Comparison of ENCODE assay signal across 27 cellular contexts in genomic region chr12:104297477-104298113, GRCh38. TPM values are rescaled to one million over a fixed set of nuclear protein-coding genes. Genes with fewer than 3 reads are reported as not detected.
A peak's percentile ranks its signal among the peaks of the same experiment; 100 is the strongest.
DNase-seq lines count a peak whose midpoint lies in the region; ATAC-seq and TF ChIP-seq lines count a peak whose summit lies in the region.
"Had no signal": no experiment of that assay in that cellular context is flagged by ENCODE, and none has a peak within 500 bp of the region (broad histone marks: within the 10 kb centered on the region; RNA-seq: fewer than 3 reads in every experiment).

No MANE protein-coding gene starts in this region.

- ATAC-seq in SK-N-SH treated with all-trans-retinoic acid at 6 μM for 48 hours (no peak), HG03039 (IDR thresholded peaks at IDR 0.05; ENCODE audit: unreplicated experiment) (no peak)
- ATAC-seq: esophagus mucosa, K562, right lobe of liver, WTC11 had no signal

- no TSS peak for BruUV-seq in PC-9 (replicated peaks; lab: Mats Ljungman, UMichigan)

- no peak overlapping the region for H3K9ac ChIP-seq in SK-N-SH
- H3K9ac ChIP-seq: neural progenitor cell had no signal

- H4K20me1 ChIP-seq in SK-N-SH (ENCODE audit: insufficient read depth) (peaks cover 87% of the 10 kb centered on the region), PC-9 (ENCODE audit: insufficient read depth) (peaks cover 97% of the 10 kb centered on the region)

- H3K27ac ChIP-seq in SK-N-SH (ENCODE audit: low read depth in 2 of 2, low read length in 1 of 2) (no peak overlapping the region), PC-9 (peak overlapping the region; percentile 86), esophagus muscularis mucosa (replicated peaks in 1 of 4) (peak overlapping the region in 3 of 4 donors; percentile 21 to 64 (median 52)), right atrium auricular region (no peak overlapping the region)
- H3K27ac ChIP-seq: cardiac muscle cell, colonic mucosa, neural progenitor cell, right lobe of liver, suprapubic skin had no signal

- H3K79me2 ChIP-seq in SK-N-SH (ENCODE audit: insufficient read depth): peaks cover 99% of the 10 kb centered on the region
- peaks cover 99% of the 10 kb centered on the region for H3K79me2 ChIP-seq in PC-9 (ENCODE audit: low read depth)

- POLR2A ChIA-PET in SK-N-SH (lab: Yijun Ruan, JAX): no interaction called here
- POLR2A ChIA-PET in PC-9 (lab: Charles Lee; ENCODE audit: unreplicated experiment): interaction anchor here (0.6 to 1.0 kb wide), 5 partner anchors 10 to 84 kb away, joined by 3 to 19 read pairs (median 4); no protein-coding TSS in a partner anchor

- H3K36me3 ChIP-seq in SK-N-SH (replicated peaks in 1 of 2; ENCODE audit: control insufficient read depth in 1 of 2, insufficient read depth in 2 of 2, low read length in 1 of 2) (peaks cover 37 to 62% of the 10 kb centered on the region in 2 experiments), PC-9 (ENCODE audit: low read depth) (peaks cover 78% of the 10 kb centered on the region), esophagus muscularis mucosa (peaks cover 0 to 81% (median 46%) of the 10 kb centered on the region in 4 donors), right atrium auricular region (peaks cover 59% of the 10 kb centered on the region)
- H3K36me3 ChIP-seq: colonic mucosa, neural progenitor cell had no signal

- H3K4me3 Mint-ChIP-seq in type B pancreatic cell: peak overlapping the region; percentile 11
- H3K4me3 Mint-ChIP-seq: activated CD4-positive, alpha-beta T cell treated with anti-CD3 and anti-CD28 coated beads, Interleukin-2, amount 10 ng/mL, durations not matched to agents 7 days and 5 days; activated naive CD4-positive, alpha-beta T cell treated with anti-CD3 and anti-CD28 coated beads, Interleukin-2, amount 10 ng/mL, durations not matched to agents 7 days and 5 days; CD4-positive, alpha-beta T cell; neural progenitor cell; WTC11 had no signal

- TF ChIP-seq EP300 in SK-N-SH (IDR thresholded peaks at IDR 0.05; ENCODE audit: borderline replicate concordance in 1 of 2, low read depth in 1 of 2, low read length in 1 of 2): no peak
- TF ChIP-seq EP300 in esophagus muscularis mucosa (IDR thresholded peaks at IDR 0.05): no peak

- intact Hi-C loops in PC-9 (cut with micrococcal nuclease; ENCODE audit: unreplicated experiment) (no loop called here), esophagus muscularis mucosa (cut with DNase I) (no loop called here)

- peaks cover 23% of the 10 kb centered on the region for H3K4me1 Mint-ChIP-seq in type B pancreatic cell (ENCODE audit: unreplicated experiment)

- H3K9me3 Mint-ChIP-seq in type B pancreatic cell: no peaks in the 10 kb centered on the region
- H3K9me3 Mint-ChIP-seq: activated CD4-positive, alpha-beta T cell treated with anti-CD3 and anti-CD28 coated beads, Interleukin-2, amount 10 ng/mL, durations not matched to agents 7 days and 5 days; activated naive CD4-positive, alpha-beta T cell treated with anti-CD3 and anti-CD28 coated beads, Interleukin-2, amount 10 ng/mL, durations not matched to agents 7 days and 5 days; CD4-positive, alpha-beta T cell; WTC11 had no signal

- H3K4me1 ChIP-seq in SK-N-SH (ENCODE audit: control insufficient read depth in 1 of 2, insufficient read depth in 2 of 2, low read depth in 1 of 2, low read length in 1 of 2) (0 out of 4 replicates have a peak, but pooled peaks cover 0 to 6% of the 10 kb centered on the region in 2 experiments), PC-9 (replicated peaks; ENCODE audit: insufficient read depth) (peaks cover 58% of the 10 kb centered on the region), esophagus muscularis mucosa (peaks cover 48 to 100% (median 96%) of the 10 kb centered on the region in 4 donors), right atrium auricular region (peaks cover 0 to 91% of the 10 kb centered on the region in 2 donors)

- H2AFZ ChIP-seq in SK-N-SH (ENCODE audit: low read depth) (no peak overlapping the region), PC-9 (no peak overlapping the region)
- H2AFZ ChIP-seq: neural progenitor cell had no signal

- WGBS in SK-N-SH (ENCODE audit: low lambda C conversion rate): 76% methylated on average over 10 of the region's 10 CpGs
- 85% methylated on average over 10 of the region's 10 CpGs for WGBS in esophagus muscularis mucosa

- H3K9me3 ChIP-seq in SK-N-SH (no peaks in the 10 kb centered on the region), PC-9 (ENCODE audit: insufficient read depth, low read depth) (no peaks in the 10 kb centered on the region), esophagus muscularis mucosa (no peaks in the 10 kb centered on the region), right atrium auricular region (no peaks in the 10 kb centered on the region)
- H3K9me3 ChIP-seq: colonic mucosa, MG63, right lobe of liver, suprapubic skin had no signal

- H3K36me3 Mint-ChIP-seq in type B pancreatic cell: peaks cover 53% of the 10 kb centered on the region

- TF ChIP-seq POLR2A in esophagus muscularis mucosa (IDR thresholded peaks at IDR 0.05; ENCODE audit: low read depth): no peak

- CTCF ChIA-PET in SK-N-SH (lab: Yijun Ruan, JAX) (no interaction called here), PC-9 (lab: Charles Lee) (interaction anchor here (0.7 kb wide), 1 partner anchor 82 kb away, joined by 5 read pairs; no protein-coding TSS in a partner anchor)

- no peak for TF ChIP-seq CTCF in SK-N-SH (IDR thresholded peaks at IDR 0.05)
- TF ChIP-seq CTCF in PC-9 (conservative IDR thresholded peaks at IDR 0.05): no peak
- TF ChIP-seq CTCF in esophagus muscularis mucosa (IDR thresholded peaks at IDR 0.05): no peak
- no peak for TF ChIP-seq CTCF in type B pancreatic cell (conservative IDR thresholded peaks at IDR 0.05)
- TF ChIP-seq CTCF in right atrium auricular region (IDR thresholded peaks at IDR 0.05): no peak

- H3K27me3 ChIP-seq in SK-N-SH (ENCODE audit: insufficient read depth) (no peaks in the 10 kb centered on the region), PC-9 (ENCODE audit: insufficient read depth, low read depth) (no peaks in the 10 kb centered on the region), esophagus muscularis mucosa (no peaks in the 10 kb centered on the region), right atrium auricular region (no peaks in the 10 kb centered on the region)
- H3K27me3 ChIP-seq: cardiac muscle cell, colonic mucosa, MG63, neural progenitor cell, right lobe of liver, suprapubic skin had no signal

- TF ChIP-seq RAD21 in SK-N-SH (IDR thresholded peaks at IDR 0.05; ENCODE audit: low read length): no peak

- H3K4me2 ChIP-seq in SK-N-SH (no peak overlapping the region), PC-9 (peak overlapping the region; percentile 97)
- H3K4me2 ChIP-seq: neural progenitor cell had no signal

- H3K27me3 Mint-ChIP-seq in type B pancreatic cell: no peaks in the 10 kb centered on the region
- H3K27me3 Mint-ChIP-seq: activated CD4-positive, alpha-beta T cell treated with anti-CD3 and anti-CD28 coated beads, Interleukin-2, amount 10 ng/mL, durations not matched to agents 7 days and 5 days; activated naive CD4-positive, alpha-beta T cell treated with anti-CD3 and anti-CD28 coated beads, Interleukin-2, amount 10 ng/mL, durations not matched to agents 7 days and 5 days; CD4-positive, alpha-beta T cell had no signal

- peak overlapping the region; percentile 86 for H3K27ac Mint-ChIP-seq in type B pancreatic cell
- H3K27ac Mint-ChIP-seq: activated CD4-positive, alpha-beta T cell treated with anti-CD3 and anti-CD28 coated beads, Interleukin-2, amount 10 ng/mL, durations not matched to agents 7 days and 5 days; activated naive CD4-positive, alpha-beta T cell treated with anti-CD3 and anti-CD28 coated beads, Interleukin-2, amount 10 ng/mL, durations not matched to agents 7 days and 5 days; CD4-positive, alpha-beta T cell; neural progenitor cell had no signal

- DNase-seq in SK-N-SH: no peak
- peak in 1 of 2 experiments; percentile 76 for DNase-seq in PC-9
- no peak for DNase-seq in esophagus muscularis mucosa (ENCODE audit: extremely low spot score)
- no peak for DNase-seq in type B pancreatic cell (ENCODE audit: extremely low spot score, unreplicated experiment)
- DNase-seq in right atrium auricular region (ENCODE audit: low spot score): no peak
- DNase-seq in NCI-H2196 (lab: John Stamatoyannopoulos, UW; ENCODE audit: unreplicated experiment): no peak
- DNase-seq: 8988T; activated CD4-positive, alpha-beta T cell treated with anti-CD3 and anti-CD28 coated beads, Interleukin-2, amount 10 ng/mL, durations not matched to agents 7 days and 5 days; activated naive CD4-positive, alpha-beta T cell treated with anti-CD3 and anti-CD28 coated beads, Interleukin-2, amount 10 ng/mL, durations not matched to agents 7 days and 5 days; anterior cingulate cortex; CD4-positive, alpha-beta T cell; colonic mucosa; MG63; NCI-H1105 treated with DMSO at 0.1 percent for 48 hours; NCI-H2029 treated with DMSO at 0.1 percent for 48 hours; right lobe of liver; stimulated activated CD4-positive, alpha-beta T cell treated with anti-CD3 and anti-CD28 coated beads, Interleukin-15, amount 100 ng/mL, for 24 hours; stimulated activated naive CD4-positive, alpha-beta T cell; T1000 had no signal

- peaks cover 8% of the 10 kb centered on the region for H3F3A ChIP-seq in SK-N-SH (replicated peaks; ENCODE audit: insufficient read depth)
- peaks cover 98% of the 10 kb centered on the region for H3F3A ChIP-seq in PC-9 (ENCODE audit: insufficient read depth, low read depth)

- H3K9me2 ChIP-seq in SK-N-SH (no peaks in the 10 kb centered on the region), PC-9 (ENCODE audit: insufficient read depth) (no peaks in the 10 kb centered on the region)

- H3K4me3 ChIP-seq in SK-N-SH (ENCODE audit: low read depth in 2 of 2, low read length in 1 of 2): no peak overlapping the region
- H3K4me3 ChIP-seq in PC-9: peak overlapping the region; percentile 59
- H3K4me3 ChIP-seq in esophagus muscularis mucosa: no peak overlapping the region
- no peak overlapping the region for H3K4me3 ChIP-seq in right atrium auricular region
- H3K4me3 ChIP-seq: cardiac muscle cell, colonic mucosa, K562, MG63, neural progenitor cell, right lobe of liver, suprapubic skin had no signal

RNA-seq across cellular contexts. Expression of gene EID3, which starts 5.9 kb away (rescaled TPM):
- polyA plus RNA-seq in SK-N-SH (2012; rRNA removed): 0.75 and 0.92 TPM in 2 replicates
- polyA plus RNA-seq in SK-N-SH (2012; cell fraction: cytosol; rRNA removed): 0.33 and 0.43 TPM in 2 replicates
- 3.8 and 4.5 TPM in 2 replicates for polyA plus RNA-seq in SK-N-SH (2012; cell fraction: nucleus; rRNA removed)
- total RNA-seq in PC-9 (2021) (42.4 and 47.4 TPM in 2 replicates), esophagus muscularis mucosa (10 to 100 TPM in 3 of 4 donors, 1 to 10 TPM in 1; 7.6 to 19.5 (median 12.1) TPM), type B pancreatic cell (ENCODE audit: low replicate concordance) (2.9 and 7.3 TPM in 2 replicates), right atrium auricular region (1 to 10 TPM; 2.9 to 3.3 TPM)

Comparison
In these comparisons a context has a peak if more than half of its experiments do, and no peak if none do; other contexts are left out.
1. H3K27ac ChIP-seq: peak in PC-9 (single experiment) and esophagus muscularis mucosa (3 of 4); none in SK-N-SH (0 of 2) and right atrium auricular region (0 of 2).